ENCODE assay signal across 14 cellular contexts in the genomic region with DNA sequence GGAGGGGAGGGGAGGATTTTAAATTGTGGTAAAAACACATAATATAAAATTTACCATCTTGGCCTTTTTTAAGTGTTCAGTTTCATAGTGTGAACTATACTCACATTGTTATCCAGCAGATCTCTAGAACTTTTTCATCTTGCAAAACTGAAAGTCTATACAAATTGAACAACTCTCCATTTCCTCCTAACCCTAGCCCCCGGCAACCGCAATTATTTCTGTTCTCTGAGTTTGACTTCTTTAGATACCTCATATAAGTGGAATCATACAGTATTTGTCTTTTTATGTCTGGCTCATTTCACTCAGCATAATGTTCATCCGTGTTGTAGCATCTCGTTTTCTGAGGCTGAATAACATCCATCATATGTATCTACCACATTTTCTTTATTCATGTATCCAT. TPM values are rescaled to one million over a fixed set of nuclear protein-coding genes. Genes with fewer than 3 reads are reported as not detected.
A peak's percentile ranks its signal among the peaks of the same experiment; 100 is the strongest.
DNase-seq lines count a peak whose midpoint lies in the region; ATAC-seq and TF ChIP-seq lines count a peak whose summit lies in the region.
"Had no signal": no experiment of that assay in that cellular context is flagged by ENCODE, and none has a peak within 500 bp of the region (broad histone marks: within the 10 kb centered on the region; RNA-seq: fewer than 3 reads in every experiment).

No MANE protein-coding gene starts in this region.

- H3K4me1 ChIP-seq in naive thymus-derived CD4-positive, alpha-beta T cell (ENCODE audit: control insufficient read depth in 2 of 2, insufficient read depth in 2 of 2, low read length in 2 of 2) = no peaks in the 10 kb centered on the region

- H3K27me3 Mint-ChIP-seq in activated CD4-positive, alpha-beta T cell treated with anti-CD3 and anti-CD28 coated beads for 36 hours = no peaks in the 10 kb centered on the region
- H3K27me3 Mint-ChIP-seq in activated naive CD4-positive, alpha-beta T cell treated with anti-CD3 and anti-CD28 coated beads, Interleukin-2, amount 50 U/mL, for 24 hours = no peaks in the 10 kb centered on the region
- peaks cover 2% of the 10 kb centered on the region for H3K27me3 Mint-ChIP-seq in T-helper 2 cell treated with Interferon-gamma antibody and Interleukin-4, amounts not matched to agents 5 μg/mL and 100 μg/mL, for 36 hours (ENCODE audit: low read depth)
- H3K27me3 Mint-ChIP-seq in naive thymus-derived CD4-positive, alpha-beta T cell = no peaks in the 10 kb centered on the region
- H3K27me3 Mint-ChIP-seq in MCF 10A (ENCODE audit: insufficient read depth, unreplicated experiment) = no peaks in the 10 kb centered on the region

- peak; percentile 18 for DNase-seq in activated CD4-positive, alpha-beta T cell treated with anti-CD3 and anti-CD28 coated beads for 36 hours
- no peak for DNase-seq in activated CD4-positive, alpha-beta T cell treated with anti-CD3 and anti-CD28 coated beads, Interleukin-2, amount 50 U/mL, for 4 hours
- no peak for DNase-seq in activated naive CD4-positive, alpha-beta T cell treated with Interleukin-2 at 50 U/mL for 16 hours
- DNase-seq in T-helper 2 cell treated with Interferon-gamma antibody and Interleukin-4, amounts not matched to agents 5 μg/mL and 100 μg/mL, for 36 hours (ENCODE audit: low spot score) = peak; percentile 8
- DNase-seq in naive thymus-derived CD4-positive, alpha-beta T cell = peak in 4 of 9 donors; percentile 1 to 9 (median 6)
- DNase-seq in MCF 10A (ENCODE audit: unreplicated experiment) = no peak
- DNase-seq: DMS53, GF-D8, HCEC 1CT, HFFc6 had no signal

- CTCF ChIA-PET in activated CD4-positive, alpha-beta T cell treated with anti-CD3 and anti-CD28 coated beads for 36 hours (lab: Charles Lee) = no interaction called here
- CTCF ChIA-PET in naive thymus-derived CD4-positive, alpha-beta T cell (lab: Charles Lee) = no interaction called here
- CTCF ChIA-PET in MCF 10A (lab: Yijun Ruan, JAX) = no interaction called here

- no peaks in the 10 kb centered on the region for H3K36me3 ChIP-seq in naive thymus-derived CD4-positive, alpha-beta T cell (ENCODE audit: control insufficient read depth in 2 of 3, insufficient read depth in 3 of 3, low read length in 3 of 3)

- H3K36me3 Mint-ChIP-seq in activated CD4-positive, alpha-beta T cell treated with anti-CD3 and anti-CD28 coated beads for 36 hours (ENCODE audit: low read depth) = no peaks in the 10 kb centered on the region
- H3K36me3 Mint-ChIP-seq in activated naive CD4-positive, alpha-beta T cell treated with anti-CD3 and anti-CD28 coated beads, Interleukin-2, amount 50 U/mL, for 24 hours = no peaks in the 10 kb centered on the region
- H3K36me3 Mint-ChIP-seq in T-helper 2 cell treated with Interferon-gamma antibody and Interleukin-4, amounts not matched to agents 5 μg/mL and 100 μg/mL, for 36 hours (ENCODE audit: low read depth) = no peaks in the 10 kb centered on the region
- H3K36me3 Mint-ChIP-seq in naive thymus-derived CD4-positive, alpha-beta T cell = peaks cover 0 to 3% (median 0%) of the 10 kb centered on the region in 5 donors
- H3K36me3 Mint-ChIP-seq in MCF 10A (ENCODE audit: insufficient read depth, unreplicated experiment) = no peaks in the 10 kb centered on the region
- H3K36me3 Mint-ChIP-seq: CD14-positive monocyte had no signal

- no peaks in the 10 kb centered on the region for H3K9me3 ChIP-seq in naive thymus-derived CD4-positive, alpha-beta T cell (ENCODE audit: control insufficient read depth in 2 of 3, low read length in 3 of 3)

- no peak overlapping the region for H3K27ac Mint-ChIP-seq in activated CD4-positive, alpha-beta T cell treated with anti-CD3 and anti-CD28 coated beads for 36 hours
- peak overlapping the region; percentile 90 for H3K27ac Mint-ChIP-seq in activated naive CD4-positive, alpha-beta T cell treated with anti-CD3 and anti-CD28 coated beads, Interleukin-2, amount 50 U/mL, for 24 hours
- no peak overlapping the region for H3K27ac Mint-ChIP-seq in T-helper 2 cell treated with Interferon-gamma antibody and Interleukin-4, amounts not matched to agents 5 μg/mL and 100 μg/mL, for 36 hours
- peak overlapping the region in 6 of 9 donors; percentile 5 to 46 (median 24) for H3K27ac Mint-ChIP-seq in naive thymus-derived CD4-positive, alpha-beta T cell
- no peak overlapping the region for H3K27ac Mint-ChIP-seq in MCF 10A (ENCODE audit: low read depth, unreplicated experiment)
- H3K27ac Mint-ChIP-seq: CD14-positive monocyte, HFFc6 had no signal

- H3K27me3 ChIP-seq in naive thymus-derived CD4-positive, alpha-beta T cell (ENCODE audit: control insufficient read depth in 2 of 2, insufficient read depth in 2 of 2, low read length in 2 of 2) = no peaks in the 10 kb centered on the region

- BruUV-seq in MCF 10A (replicated peaks; lab: Mats Ljungman, UMichigan) = no TSS peak

- no peak overlapping the region for H3K4me3 Mint-ChIP-seq in activated CD4-positive, alpha-beta T cell treated with anti-CD3 and anti-CD28 coated beads for 36 hours
- H3K4me3 Mint-ChIP-seq in activated naive CD4-positive, alpha-beta T cell treated with anti-CD3 and anti-CD28 coated beads, Interleukin-2, amount 50 U/mL, for 24 hours = peak overlapping the region; percentile 21
- no peak overlapping the region for H3K4me3 Mint-ChIP-seq in T-helper 2 cell treated with Interferon-gamma antibody and Interleukin-4, amounts not matched to agents 5 μg/mL and 100 μg/mL, for 36 hours
- peak overlapping the region in 9 of 10 donors; percentile 1 to 77 (median 27) for H3K4me3 Mint-ChIP-seq in naive thymus-derived CD4-positive, alpha-beta T cell
- no peak overlapping the region for H3K4me3 Mint-ChIP-seq in MCF 10A (ENCODE audit: unreplicated experiment)
- H3K4me3 Mint-ChIP-seq: CD14-positive monocyte, HFFc6 had no signal

- peaks cover 3% of the 10 kb centered on the region for H3K4me1 Mint-ChIP-seq in activated CD4-positive, alpha-beta T cell treated with anti-CD3 and anti-CD28 coated beads for 36 hours
- H3K4me1 Mint-ChIP-seq in activated naive CD4-positive, alpha-beta T cell treated with anti-CD3 and anti-CD28 coated beads, Interleukin-2, amount 50 U/mL, for 24 hours = peaks cover 6% of the 10 kb centered on the region
- peaks cover 3% of the 10 kb centered on the region for H3K4me1 Mint-ChIP-seq in T-helper 2 cell treated with Interferon-gamma antibody and Interleukin-4, amounts not matched to agents 5 μg/mL and 100 μg/mL, for 36 hours (ENCODE audit: low read depth)
- H3K4me1 Mint-ChIP-seq in naive thymus-derived CD4-positive, alpha-beta T cell = peaks cover 0 to 6% (median 5%) of the 10 kb centered on the region in 7 donors
- no peaks in the 10 kb centered on the region for H3K4me1 Mint-ChIP-seq in MCF 10A (ENCODE audit: insufficient read depth, unreplicated experiment)
- H3K4me1 Mint-ChIP-seq: CD14-positive monocyte had no signal

- H3K27ac ChIP-seq in naive thymus-derived CD4-positive, alpha-beta T cell (ENCODE audit: low read depth, low read length) = no peak overlapping the region
- H3K27ac ChIP-seq: 22Rv1 had no signal

- H3K4me3 ChIP-seq in naive thymus-derived CD4-positive, alpha-beta T cell (ENCODE audit: low read length) = no peak overlapping the region

- peak; percentile 47 for ATAC-seq in activated CD4-positive, alpha-beta T cell treated with anti-CD3 and anti-CD28 coated beads for 36 hours
- ATAC-seq in naive thymus-derived CD4-positive, alpha-beta T cell = no peak
- ATAC-seq in GM21619 (IDR thresholded peaks at IDR 0.05; ENCODE audit: unreplicated experiment) = no peak

- peaks cover 4% of the 10 kb centered on the region for H3K9me3 Mint-ChIP-seq in activated CD4-positive, alpha-beta T cell treated with anti-CD3 and anti-CD28 coated beads for 36 hours (ENCODE audit: low read depth)
- no peaks in the 10 kb centered on the region for H3K9me3 Mint-ChIP-seq in activated naive CD4-positive, alpha-beta T cell treated with anti-CD3 and anti-CD28 coated beads, Interleukin-2, amount 50 U/mL, for 24 hours
- H3K9me3 Mint-ChIP-seq in T-helper 2 cell treated with Interferon-gamma antibody and Interleukin-4, amounts not matched to agents 5 μg/mL and 100 μg/mL, for 36 hours = no peaks in the 10 kb centered on the region
- H3K9me3 Mint-ChIP-seq in naive thymus-derived CD4-positive, alpha-beta T cell = peaks cover 0 to 9% (median 5%) of the 10 kb centered on the region in 11 donors
- no peaks in the 10 kb centered on the region for H3K9me3 Mint-ChIP-seq in MCF 10A (ENCODE audit: unreplicated experiment)
- H3K9me3 Mint-ChIP-seq: HFFc6 had no signal

- no peak for TF ChIP-seq CTCF in MCF 10A (IDR thresholded peaks at IDR 0.05; ENCODE audit: unreplicated experiment)

- POLR2A ChIA-PET in activated CD4-positive, alpha-beta T cell treated with anti-CD3 and anti-CD28 coated beads for 36 hours (lab: Charles Lee) = no interaction called here
- POLR2A ChIA-PET in naive thymus-derived CD4-positive, alpha-beta T cell (lab: Charles Lee) = no interaction called here
- POLR2A ChIA-PET in MCF 10A (lab: Yijun Ruan, JAX) = no interaction called here

- intact Hi-C loops in activated CD4-positive, alpha-beta T cell treated with anti-CD3 and anti-CD28 coated beads for 36 hours (cut with DNase I, micrococcal nuclease) = no loop called here
- intact Hi-C loops in naive thymus-derived CD4-positive, alpha-beta T cell (cut with micrococcal nuclease) = no loop called here
- intact Hi-C loops in MCF 10A (cut with micrococcal nuclease) = no loop called here

RNA-seq across cellular contexts. Expression of gene MRTFB, which starts 30.0 kb away (rescaled TPM):
- total RNA-seq in activated CD4-positive, alpha-beta T cell treated with anti-CD3 and anti-CD28 coated beads for 36 hours = 10 to 100 TPM in 1 of 2 experiments, 1 to 10 TPM in 1; 9.6 to 16.9 TPM
- 10 to 100 TPM; 18.7 to 33.2 (median 27.6) TPM for total RNA-seq in naive thymus-derived CD4-positive, alpha-beta T cell
- polyA plus RNA-seq in naive thymus-derived CD4-positive, alpha-beta T cell = 1 to 10 TPM; 9.1 to 9.9 TPM
- 30.0 and 33.3 TPM in 2 replicates for total RNA-seq in MCF 10A (2022)

Comparison
In these comparisons a context has a peak if more than half of its experiments do, and no peak if none do; other contexts are left out.
1. DNase-seq: peak in activated CD4-positive, alpha-beta T cell treated with anti-CD3 and anti-CD28 coated beads for 36 hours (single experiment) and T-helper 2 cell treated with Interferon-gamma antibody and Interleukin-4, amounts not matched to agents 5 μg/mL and 100 μg/mL, for 36 hours (single experiment); none in activated CD4-positive, alpha-beta T cell treated with anti-CD3 and anti-CD28 coated beads, Interleukin-2, amount 50 U/mL, for 4 hours (0 of 2), activated naive CD4-positive, alpha-beta T cell treated with Interleukin-2 at 50 U/mL for 16 hours (single experiment) and MCF 10A (single experiment).
2. H3K27ac Mint-ChIP-seq: peak in activated naive CD4-positive, alpha-beta T cell treated with anti-CD3 and anti-CD28 coated beads, Interleukin-2, amount 50 U/mL, for 24 hours (single experiment) and naive thymus-derived CD4-positive, alpha-beta T cell (6 of 9); none in activated CD4-positive, alpha-beta T cell treated with anti-CD3 and anti-CD28 coated beads for 36 hours (single experiment), T-helper 2 cell treated with Interferon-gamma antibody and Interleukin-4, amounts not matched to agents 5 μg/mL and 100 μg/mL, for 36 hours (single experiment) and MCF 10A (single experiment).
3. H3K4me3 Mint-ChIP-seq: peak in activated naive CD4-positive, alpha-beta T cell treated with anti-CD3 and anti-CD28 coated beads, Interleukin-2, amount 50 U/mL, for 24 hours (single experiment) and naive thymus-derived CD4-positive, alpha-beta T cell (9 of 10); none in activated CD4-positive, alpha-beta T cell treated with anti-CD3 and anti-CD28 coated beads for 36 hours (single experiment), T-helper 2 cell treated with Interferon-gamma antibody and Interleukin-4, amounts not matched to agents 5 μg/mL and 100 μg/mL, for 36 hours (single experiment) and MCF 10A (single experiment).